In genomic region chr13:44433863-44434262, GRCh38 we compare ENCODE assay signal across 11 cellular contexts.
DNase-seq lines count a peak whose midpoint lies in the region; ATAC-seq and TF ChIP-seq lines count a peak whose summit lies in the region.
"Had no signal": no experiment of that assay in that cellular context is flagged by ENCODE, and none has a peak within 500 bp of the region (broad histone marks: within the 10 kb centered on the region; RNA-seq: fewer than 3 reads in every experiment).

No MANE protein-coding gene starts in this region.

- no peaks in the 10 kb centered on the region for H3K9me3 Mint-ChIP-seq in CD8-positive, alpha-beta T cell
- H3K9me3 Mint-ChIP-seq in glutamatergic neuron (ENCODE audit: unreplicated experiment): peaks cover 12% of the 10 kb centered on the region
- no peaks in the 10 kb centered on the region for H3K9me3 Mint-ChIP-seq in activated CD4-positive, alpha-beta memory T cell treated with anti-CD3 and anti-CD28 coated beads, Interleukin-2, amount 10 ng/mL, durations not matched to agents 7 days and 5 days

- H3K4me3 Mint-ChIP-seq in CD8-positive, alpha-beta T cell: peak overlapping the region; percentile 38
- peak overlapping the region; percentile 97 for H3K4me3 Mint-ChIP-seq in glutamatergic neuron (ENCODE audit: unreplicated experiment)
- no peak overlapping the region for H3K4me3 Mint-ChIP-seq in activated CD4-positive, alpha-beta memory T cell treated with anti-CD3 and anti-CD28 coated beads, Interleukin-2, amount 10 ng/mL, durations not matched to agents 7 days and 5 days

- H3K4me3 ChIP-seq in CD8-positive, alpha-beta T cell (ENCODE audit: low read depth, low read length): no peak overlapping the region
- H3K4me3 ChIP-seq in prostate gland (peak overlapping the region; percentile 43 to 72), BE2C (ENCODE audit: low read depth, low read length) (no peak overlapping the region)

- ATAC-seq in CD8-positive, alpha-beta T cell: no peak
- no peak for ATAC-seq in HG03280 (IDR thresholded peaks at IDR 0.05; ENCODE audit: unreplicated experiment)

- CTCF ChIA-PET in CD8-positive, alpha-beta T cell (lab: Charles Lee): interaction anchor here (1.0 to 7.3 kb wide), 4 partner anchors 49 to 527 kb away, joined by 3 to 89 read pairs (median 6); no protein-coding TSS in a partner anchor
- CTCF ChIA-PET in activated CD4-positive, alpha-beta memory T cell treated with anti-CD3 and anti-CD28 coated beads, Interleukin-2, amount 10 ng/mL, durations not matched to agents 7 days and 5 days (lab: Charles Lee): interaction anchor here (1.2 kb wide), 1 partner anchor 526 kb away, joined by 3 read pairs; no protein-coding TSS in a partner anchor

- DNase-seq in CD8-positive, alpha-beta T cell: no peak
- DNase-seq in glutamatergic neuron (no peak), prostate gland (ENCODE audit: low spot score) (no peak), NCI-H2029 treated with DMSO at 0.1 percent for 48 hours (lab: John Stamatoyannopoulos, UW) (no peak), BE2C (no peak)
- DNase-seq in activated CD4-positive, alpha-beta memory T cell treated with anti-CD3 and anti-CD28 coated beads, Interleukin-2, amount 10 ng/mL, durations not matched to agents 7 days and 5 days: no peak
- DNase-seq: NCI-H1092 treated with DMSO at 0.1 percent for 48 hours, occipital lobe, SIG-M5 had no signal

- no peaks in the 10 kb centered on the region for H3K9me3 ChIP-seq in CD8-positive, alpha-beta T cell (ENCODE audit: low read length)
- no peaks in the 10 kb centered on the region for H3K9me3 ChIP-seq in prostate gland
- H3K9me3 ChIP-seq in BE2C: no peaks in the 10 kb centered on the region

- H3K27ac ChIP-seq in CD8-positive, alpha-beta T cell (ENCODE audit: low read depth, low read length): no peak overlapping the region
- H3K27ac ChIP-seq in angular gyrus (ENCODE audit: low read depth, low read length) (peak overlapping the region; percentile 98), prostate gland (peak overlapping the region; percentile 94 to 98)

- no peaks in the 10 kb centered on the region for H3K27me3 ChIP-seq in CD8-positive, alpha-beta T cell (ENCODE audit: insufficient read depth, low read length)
- no peaks in the 10 kb centered on the region for H3K27me3 ChIP-seq in prostate gland (replicated peaks; ENCODE audit: insufficient read depth)
- H3K27me3 ChIP-seq in BE2C: no peaks in the 10 kb centered on the region

- 43% methylated on average over 2 of the region's 2 CpGs for WGBS in prostate gland

- POLR2A ChIA-PET in CD8-positive, alpha-beta T cell (lab: Charles Lee): no interaction called here
- POLR2A ChIA-PET in activated CD4-positive, alpha-beta memory T cell treated with anti-CD3 and anti-CD28 coated beads, Interleukin-2, amount 10 ng/mL, durations not matched to agents 7 days and 5 days (lab: Charles Lee): interaction anchor here (1.9 kb wide), 1 partner anchor 237 kb away, joined by 5 read pairs; no protein-coding TSS in a partner anchor

- intact Hi-C loops in CD8-positive, alpha-beta T cell (cut with DNase I, micrococcal nuclease): loop anchor here in 1 of 2 experiments (2.0 to 10.0 kb wide), 2 partner anchors 159 to 1349 kb away; no protein-coding TSS in a partner anchor
- intact Hi-C loops in prostate gland (cut with DNase I): loop anchor here (2.0 to 10.0 kb wide), 3 partner anchors 59 to 239 kb away; no protein-coding TSS in a partner anchor

- peaks cover 24% of the 10 kb centered on the region for H3K4me1 ChIP-seq in CD8-positive, alpha-beta T cell (ENCODE audit: insufficient read depth, low read length)
- H3K4me1 ChIP-seq in prostate gland (replicated peaks) (peaks cover 3% of the 10 kb centered on the region), BE2C (peaks cover 6% of the 10 kb centered on the region)

- H3K27me3 Mint-ChIP-seq in CD8-positive, alpha-beta T cell (ENCODE audit: low read depth): peaks cover 5% of the 10 kb centered on the region
- H3K27me3 Mint-ChIP-seq in glutamatergic neuron (ENCODE audit: unreplicated experiment): peaks cover 9% of the 10 kb centered on the region
- H3K27me3 Mint-ChIP-seq in activated CD4-positive, alpha-beta memory T cell treated with anti-CD3 and anti-CD28 coated beads, Interleukin-2, amount 10 ng/mL, durations not matched to agents 7 days and 5 days: peaks cover 43% of the 10 kb centered on the region

- no peaks in the 10 kb centered on the region for H3K36me3 ChIP-seq in CD8-positive, alpha-beta T cell (ENCODE audit: insufficient read depth, low read length)
- H3K36me3 ChIP-seq in prostate gland (peaks cover 0 to 13% of the 10 kb centered on the region in 2 donors), BE2C (peaks cover 26% of the 10 kb centered on the region)

- H3K36me3 Mint-ChIP-seq in CD8-positive, alpha-beta T cell: peaks cover 12% of the 10 kb centered on the region
- no peaks in the 10 kb centered on the region for H3K36me3 Mint-ChIP-seq in glutamatergic neuron (ENCODE audit: unreplicated experiment)
- no peaks in the 10 kb centered on the region for H3K36me3 Mint-ChIP-seq in activated CD4-positive, alpha-beta memory T cell treated with anti-CD3 and anti-CD28 coated beads, Interleukin-2, amount 10 ng/mL, durations not matched to agents 7 days and 5 days (ENCODE audit: low read depth)

- H3K4me1 Mint-ChIP-seq in CD8-positive, alpha-beta T cell (ENCODE audit: low read depth): peaks cover 29% of the 10 kb centered on the region
- H3K4me1 Mint-ChIP-seq in glutamatergic neuron (ENCODE audit: low read depth, unreplicated experiment): peaks cover 44% of the 10 kb centered on the region
- H3K4me1 Mint-ChIP-seq in activated CD4-positive, alpha-beta memory T cell treated with anti-CD3 and anti-CD28 coated beads, Interleukin-2, amount 10 ng/mL, durations not matched to agents 7 days and 5 days: peaks cover 20% of the 10 kb centered on the region

- no peak overlapping the region for H3K27ac Mint-ChIP-seq in CD8-positive, alpha-beta T cell
- peak overlapping the region; percentile 88 for H3K27ac Mint-ChIP-seq in glutamatergic neuron (ENCODE audit: unreplicated experiment)
- H3K27ac Mint-ChIP-seq in activated CD4-positive, alpha-beta memory T cell treated with anti-CD3 and anti-CD28 coated beads, Interleukin-2, amount 10 ng/mL, durations not matched to agents 7 days and 5 days: no peak overlapping the region

- no peak for TF ChIP-seq POLR2A in prostate gland (IDR thresholded peaks at IDR 0.05)

- TF ChIP-seq CTCF in CD8-positive, alpha-beta T cell (IDR thresholded peaks at IDR 0.05): no peak
- no peak for TF ChIP-seq CTCF in glutamatergic neuron (IDR thresholded peaks at IDR 0.05; ENCODE audit: partially characterized antibody, unreplicated experiment)
- TF ChIP-seq CTCF in prostate gland (IDR thresholded peaks at IDR 0.05): no peak
- TF ChIP-seq CTCF in BE2C (IDR thresholded peaks at IDR 0.05; ENCODE audit: low read depth, low read length): no peak

Comparison
In these comparisons a context has a peak if more than half of its experiments do, and no peak if none do; other contexts are left out.
1. H3K4me3 ChIP-seq: peak in prostate gland (2 of 2); none in CD8-positive, alpha-beta T cell (single experiment) and BE2C (single experiment).